8 cellular contexts compared by ENCODE assay signal in genomic region chr2:219441451-219442205, GRCh38. TPM values are rescaled to one million over a fixed set of nuclear protein-coding genes. Genes with fewer than 3 reads are reported as not detected.
DNase-seq lines count a peak whose midpoint lies in the region; FAIRE-seq and TF ChIP-seq lines count a peak whose summit lies in the region.

No MANE protein-coding gene starts in this region.

- in situ Hi-C loops in SK-MEL-5 (cut with HindIII; ENCODE audit: low pct_unique_long_range_greater_than_20kb, low sequenced_read_pairs), result no loop called here

- H3K27me3 ChIP-seq in astrocyte (ENCODE audit: insufficient read depth, low read length) (no peaks in the 10 kb centered on the region), hepatocyte (no peaks in the 10 kb centered on the region), skeletal muscle tissue (ENCODE audit: control insufficient read depth in 3 of 3, insufficient read depth in 3 of 3, low read length in 3 of 3) (peaks cover 0 to 8% (median 7%) of the 10 kb centered on the region in 3 donors)

- peak overlapping the region; percentile 94 for H3K4me2 ChIP-seq in astrocyte (ENCODE audit: low read length)
- peak overlapping the region; percentile 99 for H3K4me2 ChIP-seq in hepatocyte

- H3K27ac ChIP-seq in astrocyte (ENCODE audit: low read depth, low read length) (no peak overlapping the region), hepatocyte (peak overlapping the region; percentile 69), skeletal muscle tissue (ENCODE audit: low read depth, low read length) (peak overlapping the region; percentile 19)

- H3K9me2 ChIP-seq in hepatocyte (replicated peaks; ENCODE audit: insufficient read depth), result no peaks in the 10 kb centered on the region

- H3K36me3 ChIP-seq in astrocyte (ENCODE audit: insufficient read depth, low read length) (no peaks in the 10 kb centered on the region), hepatocyte (replicated peaks; ENCODE audit: insufficient read depth, low read depth) (no peaks in the 10 kb centered on the region), skeletal muscle tissue (ENCODE audit: control insufficient read depth in 3 of 3, insufficient read depth in 3 of 3, low read length in 3 of 3) (peaks cover 16 to 23% (median 22%) of the 10 kb centered on the region in 3 donors)

- H3K4me3 Mint-ChIP-seq in astrocyte (ENCODE audit: unreplicated experiment), result peak overlapping the region; percentile 83

- no peak for TF ChIP-seq CTCF in astrocyte (IDR thresholded peaks at IDR 0.05; ENCODE audit: insufficient read depth, low read depth, low read length)
- no peak for TF ChIP-seq CTCF in hepatocyte (IDR thresholded peaks at IDR 0.05; ENCODE audit: poor library complexity)

- peak overlapping the region; percentile 76 for H3K9ac ChIP-seq in astrocyte (ENCODE audit: low read length)
- peak overlapping the region; percentile 63 to 82 (median 77) for H3K9ac ChIP-seq in skeletal muscle tissue (ENCODE audit: low read depth in 1 of 3, low read length in 3 of 3)

- peak overlapping the region; percentile 77 for H2AFZ ChIP-seq in astrocyte (ENCODE audit: low read depth, low read length)
- H2AFZ ChIP-seq in hepatocyte, result peak overlapping the region; percentile 88

- FAIRE-seq in astrocyte (lab: Jason Lieb, UNC), result no peak

- H3K4me1 Mint-ChIP-seq in astrocyte (ENCODE audit: low read depth, unreplicated experiment), result peaks cover 40% of the 10 kb centered on the region

- peaks cover 25% of the 10 kb centered on the region for H3K79me2 ChIP-seq in astrocyte (ENCODE audit: insufficient read depth, low read length)
- H3K79me2 ChIP-seq in hepatocyte, result no peaks in the 10 kb centered on the region

- H3K9me3 ChIP-seq in astrocyte (ENCODE audit: insufficient read depth, low read depth, low read length) (no peaks in the 10 kb centered on the region), hepatocyte (ENCODE audit: low read depth) (no peaks in the 10 kb centered on the region), skeletal muscle tissue (ENCODE audit: control insufficient read depth in 3 of 3, low read length in 3 of 3) (no peaks in the 10 kb centered on the region)

- H3K27ac Mint-ChIP-seq in astrocyte (ENCODE audit: unreplicated experiment), result no peak overlapping the region

- peak overlapping the region; percentile 56 for H3K4me3 ChIP-seq in astrocyte (ENCODE audit: insufficient read depth, low read depth, low read length)
- peak overlapping the region; percentile 88 for H3K4me3 ChIP-seq in hepatocyte
- peak overlapping the region; percentile 65 to 72 (median 69) for H3K4me3 ChIP-seq in skeletal muscle tissue (ENCODE audit: low read length in 3 of 3)

- 3% methylated on average over 20 of the region's 68 CpGs for WGBS in hepatocyte (ENCODE audit: low lambda C conversion rate, missing lambda C conversion rate)

- no peaks in the 10 kb centered on the region for H4K20me1 ChIP-seq in astrocyte (ENCODE audit: insufficient read depth, low read length)
- H4K20me1 ChIP-seq in hepatocyte (ENCODE audit: insufficient read depth, poor library complexity, severe bottlenecking), result no peaks in the 10 kb centered on the region

- H3K4me1 ChIP-seq in astrocyte (ENCODE audit: insufficient read depth, low read length), result peaks cover 40% of the 10 kb centered on the region
- peaks cover 24% of the 10 kb centered on the region for H3K4me1 ChIP-seq in hepatocyte (ENCODE audit: insufficient read depth)
- H3K4me1 ChIP-seq in skeletal muscle tissue (ENCODE audit: control insufficient read depth in 3 of 3, insufficient read depth in 3 of 3, low read length in 3 of 3), result peaks cover 76 to 91% (median 77%) of the 10 kb centered on the region in 3 donors

- DNase-seq in NCI-H1092 treated with DMSO at 0.1 percent for 48 hours (lab: John Stamatoyannopoulos, UW) (peak; percentile 29), NCI-H1092 (lab: John Stamatoyannopoulos, UW) (no peak), SK-MEL-5 (ENCODE audit: low read depth, low spot score) (peak; percentile 32), astrocyte (ENCODE audit: low read depth) (peak; percentile 53), hepatocyte (ENCODE audit: low spot score) (peak; percentile 82), foreskin melanocyte (no peak), GOT3 (lab: John Stamatoyannopoulos, UW) (no peak)

- peaks cover 4% of the 10 kb centered on the region for H3K27me3 Mint-ChIP-seq in astrocyte (ENCODE audit: low read depth, unreplicated experiment)

- no peaks in the 10 kb centered on the region for H3K9me3 Mint-ChIP-seq in astrocyte (ENCODE audit: unreplicated experiment)

- H3K36me3 Mint-ChIP-seq in astrocyte (ENCODE audit: low read depth, unreplicated experiment), result peaks cover 3% of the 10 kb centered on the region

RNA-seq across cellular contexts. Expression of gene SPEG, which starts 7.0 kb away (rescaled TPM):
- 1.9 and 2.3 TPM in 2 replicates for total RNA-seq in SK-MEL-5 (2014; rRNA removed; shearing (Covaris generic))
- 5.8 and 9.5 TPM in 2 replicates for polyA plus RNA-seq in SK-MEL-5 (2015; cell fraction: cytosol; rRNA removed)
- polyA plus RNA-seq in SK-MEL-5 (2015; cell fraction: nucleus; rRNA removed), result 64.7 and 80.1 TPM in 2 replicates
- total RNA-seq in astrocyte, result 71.2 and 76.1 TPM in 2 replicates
- 21.1 and 21.6 TPM in 2 replicates for total RNA-seq in hepatocyte
- polyA plus RNA-seq in hepatocyte, result 35.8 and 40.0 TPM in 2 replicates
- 95.5 TPM for total RNA-seq in skeletal muscle tissue

RNA-seq across cellular contexts. Expression of gene DES, which starts 23.5 kb away (rescaled TPM):
- total RNA-seq in SK-MEL-5 (2014; rRNA removed; shearing (Covaris generic)), result 0.13 TPM in 1 of 2 replicates, not detected in the other
- 1.1 TPM in 1 of 2 replicates, not detected in the other for polyA plus RNA-seq in SK-MEL-5 (2015; cell fraction: cytosol; rRNA removed)
- not detected in 2 replicates for polyA plus RNA-seq in SK-MEL-5 (2015; cell fraction: nucleus; rRNA removed)
- total RNA-seq in astrocyte (5.2 and 5.4 TPM in 2 replicates), hepatocyte (103 and 114 TPM in 2 replicates), skeletal muscle tissue (3,588 TPM)
- 58.5 and 60.9 TPM in 2 replicates for polyA plus RNA-seq in hepatocyte

RNA-seq across cellular contexts. Expression of gene DNPEP, which starts 53.9 kb away (rescaled TPM):
- 46.8 and 50.1 TPM in 2 replicates for total RNA-seq in SK-MEL-5 (2014; rRNA removed; shearing (Covaris generic))
- 49.1 and 51.5 TPM in 2 replicates for polyA plus RNA-seq in SK-MEL-5 (2015; cell fraction: cytosol; rRNA removed)
- 83.8 and 94.1 TPM in 2 replicates for polyA plus RNA-seq in SK-MEL-5 (2015; cell fraction: nucleus; rRNA removed)
- total RNA-seq in astrocyte (44.8 and 53.9 TPM in 2 replicates), hepatocyte (53.5 and 72.0 TPM in 2 replicates), skeletal muscle tissue (25.1 TPM)
- polyA plus RNA-seq in hepatocyte, result 79.0 and 87.7 TPM in 2 replicates

RNA-seq across cellular contexts. Expression of gene GMPPA, which starts 57.1 kb away (rescaled TPM):
- 60.6 and 64.8 TPM in 2 replicates for total RNA-seq in SK-MEL-5 (2014; rRNA removed; shearing (Covaris generic))
- 39.8 and 49.3 TPM in 2 replicates for polyA plus RNA-seq in SK-MEL-5 (2015; cell fraction: cytosol; rRNA removed)
- polyA plus RNA-seq in SK-MEL-5 (2015; cell fraction: nucleus; rRNA removed), result 163 and 220 TPM in 2 replicates
- total RNA-seq in astrocyte (49.5 and 55.3 TPM in 2 replicates), hepatocyte (51.3 and 76.5 TPM in 2 replicates), skeletal muscle tissue (27.7 TPM)
- polyA plus RNA-seq in hepatocyte, result 67.8 and 75.6 TPM in 2 replicates

Comparison
In these comparisons a context has a peak if more than half of its experiments do, and no peak if none do; other contexts are left out.
1. DNase-seq: peak in NCI-H1092 treated with DMSO at 0.1 percent for 48 hours (single experiment), SK-MEL-5 (single experiment), astrocyte (single experiment) and hepatocyte (single experiment); none in NCI-H1092 (single experiment), foreskin melanocyte (single experiment) and GOT3 (single experiment).
2. RNA of gene DES, which starts 23.5 kb away (total RNA-seq): 3,588 TPM in skeletal muscle tissue (single experiment); 103 to 114 TPM in hepatocyte, 5.2 to 5.4 TPM in astrocyte and 0.13 TPM in SK-MEL-5; every median in the first group is over 10 times any median in the second.
3. Peak in every context shown above with its lines, with median percentiles within 50 percentile points of each other: H3K4me3 ChIP-seq.